8 cellular contexts compared by ENCODE assay signal in the genomic region with DNA sequence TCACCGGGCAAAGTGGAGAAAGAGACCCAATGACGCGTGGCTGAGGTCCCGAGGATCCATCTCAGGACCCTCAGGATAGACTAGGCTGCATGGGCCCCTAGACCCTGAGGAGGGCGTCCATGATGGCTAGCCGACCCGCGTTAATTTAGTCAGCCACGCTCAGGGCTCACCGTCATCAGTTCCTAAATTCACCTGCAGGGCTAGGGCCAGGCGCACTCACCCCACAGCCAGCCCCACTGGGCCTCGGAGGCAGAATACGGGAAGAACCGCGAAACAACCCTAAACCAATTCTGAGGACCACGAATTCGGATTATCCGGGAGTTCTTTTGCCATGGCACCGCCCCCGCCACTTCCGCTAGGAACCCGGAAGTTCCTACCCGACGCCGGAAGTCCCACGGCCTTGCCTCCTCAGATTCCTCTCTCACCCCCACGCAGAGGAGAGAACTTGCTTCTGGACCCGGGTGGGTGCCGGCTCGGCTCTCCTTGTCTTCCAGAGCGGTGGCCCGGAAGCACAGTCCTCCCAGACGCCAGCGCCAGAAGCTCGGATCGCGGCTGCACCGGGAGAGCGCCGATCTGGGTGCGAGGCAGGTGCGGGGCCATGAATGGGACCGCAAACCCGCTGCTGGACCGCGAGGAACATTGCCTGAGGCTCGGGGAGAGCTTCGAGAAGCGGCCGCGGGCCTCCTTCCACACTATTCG. TPM values are rescaled to one million over a fixed set of nuclear protein-coding genes. Genes with fewer than 3 reads are reported as not detected.
DNase-seq lines count a peak whose midpoint lies in the region; ATAC-seq and TF ChIP-seq lines count a peak whose summit lies in the region.

A gene (plus strand): TSS at position 417 of the 699 bp plus-strand sequence. CDS start 182 bp downstream, at position 599.
A gene with protein sequence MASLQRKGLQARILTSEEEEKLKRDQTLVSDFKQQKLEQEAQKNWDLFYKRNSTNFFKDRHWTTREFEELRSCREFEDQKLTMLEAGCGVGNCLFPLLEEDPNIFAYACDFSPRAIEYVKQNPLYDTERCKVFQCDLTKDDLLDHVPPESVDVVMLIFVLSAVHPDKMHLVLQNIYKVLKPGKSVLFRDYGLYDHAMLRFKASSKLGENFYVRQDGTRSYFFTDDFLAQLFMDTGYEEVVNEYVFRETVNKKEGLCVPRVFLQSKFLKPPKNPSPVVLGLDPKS (minus strand): TSS at position 363 of the 699 bp plus-strand sequence. CDS start 1,033 bp downstream, outside the sequence.

- H3K36me3 ChIP-seq in liver (ENCODE audit: control insufficient read depth in 4 of 4, insufficient read depth in 3 of 4, low read depth in 1 of 4, low read length in 3 of 4) = peaks cover 0 to 22% (median 15%) of the 10 kb centered on the region in 4 donors

- H3K4me1 ChIP-seq in liver (ENCODE audit: control insufficient read depth in 4 of 4, insufficient read depth in 4 of 4, low read length in 3 of 4) = peaks cover 0 to 50% (median 34%) of the 10 kb centered on the region in 4 donors

- DNase-seq in AG09319 (ENCODE audit: extremely low read depth, low read depth) (no peak), NCI-H748 (lab: John Stamatoyannopoulos, UW; ENCODE audit: unreplicated experiment) (peak; percentile 79), dermis blood vessel endothelial cell (peak; percentile 78)
- DNase-seq in activated CD4-positive, alpha-beta T cell treated with anti-CD3 and anti-CD28 coated beads, Interleukin-2, amount 50 U/mL, for 1 hour = peak; percentile 80
- peak; percentile 91 for DNase-seq in stimulated activated CD4-positive, alpha-beta T cell treated with anti-CD3 and anti-CD28 coated beads, Interleukin-4, amount 100 ng/mL, for 24 hours

- peak within 1 kb of the TSS; percentile 82 to 85 for H3K9ac ChIP-seq in liver (ENCODE audit: low read depth in 1 of 2, low read length in 2 of 2)

- ATAC-seq in GM19035 (IDR thresholded peaks at IDR 0.05; ENCODE audit: unreplicated experiment) (peak; percentile 88), HG03354 (IDR thresholded peaks at IDR 0.05; ENCODE audit: poor library complexity, severe bottlenecking, unreplicated experiment) (peak; percentile 94)

- peak; percentile 31 to 50 for TF ChIP-seq RAD21 in liver (IDR thresholded peaks at IDR 0.05)

- H3K9me3 ChIP-seq in liver (ENCODE audit: control insufficient read depth in 4 of 4, low read length in 3 of 4) = no peaks in the 10 kb centered on the region

- peak within 1 kb of the TSS; percentile 74 to 87 for H3K27ac ChIP-seq in liver (ENCODE audit: low read depth in 1 of 2, low read length in 2 of 2)

- TF ChIP-seq CTCF in AG09319 (IDR thresholded peaks at IDR 0.05; ENCODE audit: low read depth, low read length) (peak; percentile 15), liver (IDR thresholded peaks at IDR 0.05; ENCODE audit: low read depth, low read length, missing input control) (peak; percentile 7)

- WGBS in liver = under 1% methylated on average over 52 of the region's 52 CpGs

- no peaks in the 10 kb centered on the region for H3K27me3 ChIP-seq in liver (ENCODE audit: control insufficient read depth in 4 of 4, insufficient read depth in 4 of 4, low read length in 3 of 4)

- peak within 1 kb of the TSS; percentile 74 to 94 (median 74) for H3K4me3 ChIP-seq in liver (ENCODE audit: low read depth in 1 of 3, low read length in 3 of 3)

TF ChIP-seq in liver, 16 proteins besides CTCF, POLR2A, EP300 and RAD21:
- TF ChIP-seq EGR1 (IDR thresholded peaks at IDR 0.05; ENCODE audit: low read depth in 2 of 2) (peak; percentile 69 to 81), SP1 (IDR thresholded peaks at IDR 0.05) (no peak), HNF4G (IDR thresholded peaks at IDR 0.05) (no peak), RXRA (IDR thresholded peaks at IDR 0.05) (no peak), FOXA1 (IDR thresholded peaks at IDR 0.05) (no peak), YY1 (IDR thresholded peaks at IDR 0.05) (peak; percentile 34), GABPA (IDR thresholded peaks at IDR 0.05 in 1 of 2, conservative IDR thresholded peaks at IDR 0.05 in 1 of 2) (peak; percentile 97 to 98), NR2F2 (IDR thresholded peaks at IDR 0.05) (no peak), TAF1 (conservative IDR thresholded peaks at IDR 0.05) (no peak), FOXA2 (IDR thresholded peaks at IDR 0.05) (no peak), JUND (IDR thresholded peaks at IDR 0.05) (peak in 1 of 2 donors; percentile 8), HNF4A (conservative IDR thresholded peaks at IDR 0.05) (no peak)
- TF ChIP-seq, protein P1, sequence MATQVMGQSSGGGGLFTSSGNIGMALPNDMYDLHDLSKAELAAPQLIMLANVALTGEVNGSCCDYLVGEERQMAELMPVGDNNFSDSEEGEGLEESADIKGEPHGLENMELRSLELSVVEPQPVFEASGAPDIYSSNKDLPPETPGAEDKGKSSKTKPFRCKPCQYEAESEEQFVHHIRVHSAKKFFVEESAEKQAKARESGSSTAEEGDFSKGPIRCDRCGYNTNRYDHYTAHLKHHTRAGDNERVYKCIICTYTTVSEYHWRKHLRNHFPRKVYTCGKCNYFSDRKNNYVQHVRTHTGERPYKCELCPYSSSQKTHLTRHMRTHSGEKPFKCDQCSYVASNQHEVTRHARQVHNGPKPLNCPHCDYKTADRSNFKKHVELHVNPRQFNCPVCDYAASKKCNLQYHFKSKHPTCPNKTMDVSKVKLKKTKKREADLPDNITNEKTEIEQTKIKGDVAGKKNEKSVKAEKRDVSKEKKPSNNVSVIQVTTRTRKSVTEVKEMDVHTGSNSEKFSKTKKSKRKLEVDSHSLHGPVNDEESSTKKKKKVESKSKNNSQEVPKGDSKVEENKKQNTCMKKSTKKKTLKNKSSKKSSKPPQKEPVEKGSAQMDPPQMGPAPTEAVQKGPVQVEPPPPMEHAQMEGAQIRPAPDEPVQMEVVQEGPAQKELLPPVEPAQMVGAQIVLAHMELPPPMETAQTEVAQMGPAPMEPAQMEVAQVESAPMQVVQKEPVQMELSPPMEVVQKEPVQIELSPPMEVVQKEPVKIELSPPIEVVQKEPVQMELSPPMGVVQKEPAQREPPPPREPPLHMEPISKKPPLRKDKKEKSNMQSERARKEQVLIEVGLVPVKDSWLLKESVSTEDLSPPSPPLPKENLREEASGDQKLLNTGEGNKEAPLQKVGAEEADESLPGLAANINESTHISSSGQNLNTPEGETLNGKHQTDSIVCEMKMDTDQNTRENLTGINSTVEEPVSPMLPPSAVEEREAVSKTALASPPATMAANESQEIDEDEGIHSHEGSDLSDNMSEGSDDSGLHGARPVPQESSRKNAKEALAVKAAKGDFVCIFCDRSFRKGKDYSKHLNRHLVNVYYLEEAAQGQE (IDR thresholded peaks at IDR 0.05) = no peak
- TF ChIP-seq, protein P2, sequence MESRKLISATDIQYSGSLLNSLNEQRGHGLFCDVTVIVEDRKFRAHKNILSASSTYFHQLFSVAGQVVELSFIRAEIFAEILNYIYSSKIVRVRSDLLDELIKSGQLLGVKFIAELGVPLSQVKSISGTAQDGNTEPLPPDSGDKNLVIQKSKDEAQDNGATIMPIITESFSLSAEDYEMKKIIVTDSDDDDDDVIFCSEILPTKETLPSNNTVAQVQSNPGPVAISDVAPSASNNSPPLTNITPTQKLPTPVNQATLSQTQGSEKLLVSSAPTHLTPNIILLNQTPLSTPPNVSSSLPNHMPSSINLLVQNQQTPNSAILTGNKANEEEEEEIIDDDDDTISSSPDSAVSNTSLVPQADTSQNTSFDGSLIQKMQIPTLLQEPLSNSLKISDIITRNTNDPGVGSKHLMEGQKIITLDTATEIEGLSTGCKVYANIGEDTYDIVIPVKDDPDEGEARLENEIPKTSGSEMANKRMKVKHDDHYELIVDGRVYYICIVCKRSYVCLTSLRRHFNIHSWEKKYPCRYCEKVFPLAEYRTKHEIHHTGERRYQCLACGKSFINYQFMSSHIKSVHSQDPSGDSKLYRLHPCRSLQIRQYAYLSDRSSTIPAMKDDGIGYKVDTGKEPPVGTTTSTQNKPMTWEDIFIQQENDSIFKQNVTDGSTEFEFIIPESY (IDR thresholded peaks at IDR 0.05) = no peak
- TF ChIP-seq, protein P3, sequence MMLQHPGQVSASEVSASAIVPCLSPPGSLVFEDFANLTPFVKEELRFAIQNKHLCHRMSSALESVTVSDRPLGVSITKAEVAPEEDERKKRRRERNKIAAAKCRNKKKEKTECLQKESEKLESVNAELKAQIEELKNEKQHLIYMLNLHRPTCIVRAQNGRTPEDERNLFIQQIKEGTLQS (IDR thresholded peaks at IDR 0.05) = no peak
- TF ChIP-seq, protein P4, sequence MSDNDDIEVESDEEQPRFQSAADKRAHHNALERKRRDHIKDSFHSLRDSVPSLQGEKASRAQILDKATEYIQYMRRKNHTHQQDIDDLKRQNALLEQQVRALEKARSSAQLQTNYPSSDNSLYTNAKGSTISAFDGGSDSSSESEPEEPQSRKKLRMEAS (IDR thresholded peaks at IDR 0.05) = peak; percentile 7

RNA-seq across cellular contexts. Expression of the first gene that starts in this region (rescaled TPM):
- 23.6 and 25.7 TPM in 2 replicates for total RNA-seq in dermis blood vessel endothelial cell
- 10 to 100 TPM; 12.6 to 15.0 TPM for total RNA-seq in liver
- 10 to 100 TPM in 1 of 2 donors, 1 to 10 TPM in 1; 4.6 to 10.2 TPM for polyA plus RNA-seq in liver

RNA-seq across cellular contexts. Expression of the second gene that starts in this region (rescaled TPM):
- total RNA-seq in dermis blood vessel endothelial cell (25.4 and 28.2 TPM in 2 replicates), liver (1 to 10 TPM; 8.7 to 9.1 TPM)
- 1 to 10 TPM; 2.0 to 3.1 TPM for polyA plus RNA-seq in liver
